19 cellular contexts compared by ENCODE assay signal in the genomic region with DNA sequence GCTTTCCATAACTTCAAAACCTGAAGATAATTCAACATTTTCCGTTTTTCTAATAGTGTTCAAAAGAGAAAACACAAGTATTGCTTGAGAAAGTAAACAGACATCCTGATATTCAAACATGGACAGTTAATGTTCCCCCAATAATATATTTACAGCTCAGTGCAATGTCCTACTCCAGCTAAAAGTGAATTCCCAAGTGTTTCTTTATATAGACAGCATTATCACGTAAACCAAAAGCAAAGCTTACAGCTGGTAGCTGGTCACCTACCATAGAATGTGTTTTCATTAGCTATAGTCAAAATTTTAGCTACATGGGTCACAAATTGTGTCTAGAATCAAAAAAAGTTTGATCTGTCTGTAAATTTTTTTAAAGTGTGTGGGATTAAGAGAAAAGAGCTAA. TPM values are rescaled to one million over a fixed set of nuclear protein-coding genes. Genes with fewer than 3 reads are reported as not detected.
A peak's percentile ranks its signal among the peaks of the same experiment; 100 is the strongest.
DNase-seq lines count a peak whose midpoint lies in the region; ATAC-seq, FAIRE-seq and TF ChIP-seq lines count a peak whose summit lies in the region.
"Had no signal": no experiment of that assay in that cellular context is flagged by ENCODE, and none has a peak within 500 bp of the region (broad histone marks: within the 10 kb centered on the region; RNA-seq: fewer than 3 reads in every experiment).

No MANE protein-coding gene starts in this region.

- intact Hi-C loops in PC-3 (cut with micrococcal nuclease) (loop anchor here (2.0 kb wide), 2 partner anchors 77 to 187 kb away; no protein-coding TSS in a partner anchor), pancreas (cut with DNase I) (no loop called here)

- no peaks in the 10 kb centered on the region for H3K36me3 ChIP-seq in GM23248 (ENCODE audit: low read depth)
- H3K36me3 ChIP-seq in PC-3 (ENCODE audit: low read depth, low read length) = no peaks in the 10 kb centered on the region; the same call in 1 of the 2 replicates
- no peaks in the 10 kb centered on the region for H3K36me3 ChIP-seq in fibroblast of lung (ENCODE audit: control insufficient read depth, insufficient read depth, low read length)
- H3K36me3 ChIP-seq in pancreas = no peaks in the 10 kb centered on the region
- H3K36me3 ChIP-seq in small intestine (ENCODE audit: control insufficient read depth in 2 of 2, insufficient read depth in 2 of 2, low read length in 2 of 2) = no peaks in the 10 kb centered on the region
- H3K36me3 ChIP-seq: BLaER1 treated with 17β-estradiol and CSF1 and Interleukin-3, amounts not matched to agents 10 nM and 100 nM; vagina had no signal

- 83 to 95% methylated on average over 2 of the region's 2 CpGs for WGBS in GM23248 (ENCODE audit: low coverage in 1 of 2, low lambda C conversion rate in 2 of 2, missing lambda C conversion rate in 2 of 2), 2 experiments
- 30 to 36% methylated on average over 2 of the region's 2 CpGs for WGBS in pancreas, 2 donors
- WGBS in small intestine, 3 donors = 19 to 39% (median 26%) methylated on average over 2 of the region's 2 CpGs

- H2AFZ ChIP-seq in GM23248 = no peak overlapping the region
- no peak overlapping the region for H2AFZ ChIP-seq in PC-3 (ENCODE audit: low read length)
- H2AFZ ChIP-seq in fibroblast of lung (ENCODE audit: low read length) = no peak overlapping the region

- no peak for DNase-seq in GM23248
- DNase-seq in PC-3 = no peak
- no peak for DNase-seq in fibroblast of lung (ENCODE audit: low read depth in 2 of 2)
- no peak for DNase-seq in pancreas
- no peak for DNase-seq in small intestine
- no peak for DNase-seq in HuH-7.5 (ENCODE audit: low spot score)
- DNase-seq in NCI-H446 treated with DMSO at 0.1 percent for 48 hours (lab: John Stamatoyannopoulos, UW) = no peak
- DNase-seq: activated CD4-positive, CD25-positive, alpha-beta regulatory T cell; activated naive CD8-positive, alpha-beta T cell treated with anti-CD3 and anti-CD28 coated beads, Interleukin-2, amount 50 U/mL, for 24 hours; activated T-cell treated with anti-CD3 and anti-CD28 coated beads for 4 hours; mucosa of descending colon; stimulated activated CD4-positive, alpha-beta T cell treated with anti-CD3 and anti-CD28 coated beads, Interleukin-4, amount 100 ng/mL, for 24 hours had no signal

- H3K4me2 ChIP-seq in GM23248 (ENCODE audit: unreplicated experiment) (peak overlapping the region; percentile 39), PC-3 (ENCODE audit: low read length) (peak overlapping the region; percentile 74), fibroblast of lung (ENCODE audit: extremely low read depth, insufficient read depth, low read length) (peak overlapping the region; percentile 78)
- H3K4me2 ChIP-seq: BLaER1 treated with 17β-estradiol and CSF1 and Interleukin-3, amounts not matched to agents 10 nM and 100 nM; KMS-11 had no signal

- H3K79me2 ChIP-seq in GM23248 (ENCODE audit: insufficient read depth) = peaks cover 43% of the 10 kb centered on the region
- H3K79me2 ChIP-seq in PC-3 (ENCODE audit: low read length) = peaks cover 8% of the 10 kb centered on the region
- peaks cover 51% of the 10 kb centered on the region for H3K79me2 ChIP-seq in fibroblast of lung (ENCODE audit: control insufficient read depth, insufficient read depth, low read length)

- CTCF ChIA-PET in PC-3 (lab: Charles Lee) = interaction anchor here (0.5 to 1.8 kb wide), 3 partner anchors 77 to 124 kb away, joined by 3 to 5 read pairs (median 4); no protein-coding TSS in a partner anchor

- H3K9ac ChIP-seq in GM23248 = no peak overlapping the region
- H3K9ac ChIP-seq in PC-3 (ENCODE audit: low read length) = peak overlapping the region; percentile 37
- H3K9ac ChIP-seq in fibroblast of lung (ENCODE audit: insufficient read depth, low read length) = no peak overlapping the region
- H3K9ac ChIP-seq: BLaER1 treated with 17β-estradiol and CSF1 and Interleukin-3, amounts not matched to agents 10 nM and 100 nM; KMS-11 had no signal

- ATAC-seq in PC-3 = peak; percentile 16
- ATAC-seq in pancreas = peak; percentile 2 to 21 (median 7)
- ATAC-seq in GM18498 (IDR thresholded peaks at IDR 0.05; ENCODE audit: unreplicated experiment) = no peak
- ATAC-seq: activated naive CD8-positive, alpha-beta T cell treated with anti-CD3 and anti-CD28 coated beads, Interleukin-2, amount 50 U/mL, for 24 hours; GM12878; stimulated activated effector memory CD8-positive, alpha-beta T cell treated with anti-CD3 and anti-CD28 coated beads, Interleukin-12 subunit alpha, Interleukin-12 subunit beta, amount 100 ng/mL, for 72 hours had no signal

- TF ChIP-seq CTCF in PC-3 (conservative IDR thresholded peaks at IDR 0.05; ENCODE audit: low read depth, low read length) (no peak), fibroblast of lung (conservative IDR thresholded peaks at IDR 0.05 in 1 of 2, IDR thresholded peaks at IDR 0.05 in 1 of 2; ENCODE audit: low read depth in 1 of 2, low read length in 2 of 2) (no peak), pancreas (IDR thresholded peaks at IDR 0.05) (no peak)

- POLR2A ChIA-PET in PC-3 (lab: Charles Lee; ENCODE audit: unreplicated experiment) = interaction anchor here (0.6 to 1.0 kb wide), 4 partner anchors 20 to 187 kb away, joined by 3 to 5 read pairs (median 4); no protein-coding TSS in a partner anchor

- no peak overlapping the region for H3K4me3 ChIP-seq in GM23248
- peak overlapping the region; percentile 37; the same call in 1 of the 2 replicates for H3K4me3 ChIP-seq in PC-3 (ENCODE audit: low read length)
- no peak overlapping the region for H3K4me3 ChIP-seq in fibroblast of lung (replicated peaks in 1 of 4; ENCODE audit: control extremely low read depth in 1 of 4, insufficient read depth in 1 of 4, low read depth in 3 of 4, low read length in 4 of 4)
- no peak overlapping the region for H3K4me3 ChIP-seq in pancreas
- no peak overlapping the region for H3K4me3 ChIP-seq in small intestine (ENCODE audit: low read depth in 1 of 2, low read length in 2 of 2)
- H3K4me3 ChIP-seq: BLaER1 treated with 17β-estradiol and CSF1 and Interleukin-3, amounts not matched to agents 10 nM and 100 nM; GM12878; mucosa of descending colon; vagina had no signal

- H4K20me1 ChIP-seq in GM23248 (ENCODE audit: insufficient read depth) (no peaks in the 10 kb centered on the region), PC-3 (ENCODE audit: low read length) (no peaks in the 10 kb centered on the region), fibroblast of lung (ENCODE audit: control insufficient read depth, extremely low read depth, insufficient read depth, low read length) (peaks cover 1% of the 10 kb centered on the region)
- H4K20me1 ChIP-seq: BLaER1 treated with 17β-estradiol and CSF1 and Interleukin-3, amounts not matched to agents 10 nM and 100 nM had no signal

- H3K4me1 ChIP-seq in GM23248 (ENCODE audit: insufficient read depth) = peaks cover 54% of the 10 kb centered on the region
- peaks cover 43% of the 10 kb centered on the region for H3K4me1 ChIP-seq in PC-3 (ENCODE audit: insufficient read depth, low read length)
- H3K4me1 ChIP-seq in fibroblast of lung (ENCODE audit: control insufficient read depth, extremely low read depth, insufficient read depth, low read length) = peaks cover 22% of the 10 kb centered on the region
- peaks cover 41 to 61% (median 56%) of the 10 kb centered on the region in 3 donors for H3K4me1 ChIP-seq in pancreas
- H3K4me1 ChIP-seq in small intestine (ENCODE audit: control insufficient read depth in 2 of 2, insufficient read depth in 1 of 2, low read depth in 1 of 2, low read length in 1 of 2) = peaks cover 0 to 2% of the 10 kb centered on the region in 2 donors

- no TSS peak for BruUV-seq in PC-3 (replicated peaks; lab: Mats Ljungman, UMichigan)

- no peak for FAIRE-seq in pancreas (lab: Jason Lieb, UNC)
- FAIRE-seq in small intestine (lab: Jason Lieb, UNC) = no peak
- FAIRE-seq: colon, GM12878 had no signal

- in situ Hi-C loops in GM23248 (cut with MboI) = no loop called here

- H3K9me2 ChIP-seq in GM23248 (ENCODE audit: insufficient read depth) = no peaks in the 10 kb centered on the region
- H3K9me2 ChIP-seq in PC-3 (replicated peaks; ENCODE audit: low read length) = no peaks in the 10 kb centered on the region

- H3K27ac ChIP-seq in GM23248 (peak overlapping the region; percentile 79), PC-3 (ENCODE audit: low read length) (peak overlapping the region; percentile 93), fibroblast of lung (ENCODE audit: insufficient read depth, low read length) (peak overlapping the region; percentile 13), pancreas (peak overlapping the region; percentile 11 to 79 (median 58)), small intestine (ENCODE audit: low read depth in 1 of 2, low read length in 1 of 2) (no peak overlapping the region)
- H3K27ac ChIP-seq: BLaER1 treated with 17β-estradiol and CSF1 and Interleukin-3, amounts not matched to agents 10 nM and 100 nM; KMS-11; vagina had no signal

- no peaks in the 10 kb centered on the region for H3K9me3 ChIP-seq in GM23248 (ENCODE audit: low read depth)
- H3K9me3 ChIP-seq in PC-3 (ENCODE audit: low read length) = no peaks in the 10 kb centered on the region
- no peaks in the 10 kb centered on the region for H3K9me3 ChIP-seq in fibroblast of lung (ENCODE audit: control insufficient read depth, insufficient read depth, low read depth, low read length)
- no peaks in the 10 kb centered on the region for H3K9me3 ChIP-seq in pancreas
- no peaks in the 10 kb centered on the region for H3K9me3 ChIP-seq in small intestine (ENCODE audit: control insufficient read depth, low read depth)
- H3K9me3 ChIP-seq: BLaER1 treated with 17β-estradiol and CSF1 and Interleukin-3, amounts not matched to agents 10 nM and 100 nM; mucosa of descending colon; vagina had no signal

- H3K27me3 ChIP-seq in GM23248 (replicated peaks; ENCODE audit: insufficient read depth) (no peaks in the 10 kb centered on the region), PC-3 (ENCODE audit: low read length) (no peaks in the 10 kb centered on the region), fibroblast of lung (ENCODE audit: control insufficient read depth, insufficient read depth, low read length) (no peaks in the 10 kb centered on the region), pancreas (no peaks in the 10 kb centered on the region), small intestine (ENCODE audit: control insufficient read depth in 2 of 2, insufficient read depth in 2 of 2, low read length in 2 of 2) (no peaks in the 10 kb centered on the region)
- H3K27me3 ChIP-seq: BLaER1 treated with 17β-estradiol and CSF1 and Interleukin-3, amounts not matched to agents 10 nM and 100 nM; vagina had no signal

- peaks cover 49% of the 10 kb centered on the region for H3F3A ChIP-seq in GM23248 (ENCODE audit: insufficient read depth)
- H3F3A ChIP-seq in PC-3 (ENCODE audit: low read length, unreplicated experiment) = peaks cover 16% of the 10 kb centered on the region

RNA-seq across cellular contexts. Expression of a gene that starts 34.9 kb away (rescaled TPM):
- 26.7 and 40.8 TPM in 2 replicates for total RNA-seq in GM23248 (2014; rRNA removed; shearing (Covaris generic))
- 33.0 and 36.4 TPM in 2 replicates for polyA plus RNA-seq in GM23248 (2016; fragmentation: Nextera tagmentation; extraction: Ambion mirVana)
- total RNA-seq in PC-3 (2014; rRNA removed) = 15.3 and 19.1 TPM in 2 replicates
- total RNA-seq in fibroblast of lung = 85.5 and 156 TPM in 2 replicates
- polyA plus RNA-seq in fibroblast of lung = 269 and 290 TPM in 2 replicates
- 185 and 242 TPM in 2 replicates for polyA plus RNA-seq in fibroblast of lung (2012)
- 256 and 350 TPM in 2 replicates for polyA minus RNA-seq in fibroblast of lung (ENCODE audit: low replicate concordance)
- 100 to 1,000 TPM in 1 of 6 donors, 10 to 100 TPM in 5; 58.3 to 121 (median 77.8) TPM for total RNA-seq in pancreas
- polyA plus RNA-seq in pancreas = 10 to 100 TPM; 32.5 to 42.5 TPM
- polyA plus RNA-seq in small intestine = 10 to 100 TPM in 1 of 3 donors, 1 to 10 TPM in 2; 2.2 to 39.2 (median 5.7) TPM

Comparison
In these comparisons a context has a peak if more than half of its experiments do, and no peak if none do; other contexts are left out.
1. H3K27ac ChIP-seq: peak in GM23248 (single experiment), PC-3 (single experiment), fibroblast of lung (single experiment) and pancreas (4 of 4); none in small intestine (0 of 2).
2. Peak in every context shown above with its lines, with median percentiles within 50 percentile points of each other: H3K4me2 ChIP-seq.